Comparison of ENCODE assay signal across 15 cellular contexts in the genomic region with DNA sequence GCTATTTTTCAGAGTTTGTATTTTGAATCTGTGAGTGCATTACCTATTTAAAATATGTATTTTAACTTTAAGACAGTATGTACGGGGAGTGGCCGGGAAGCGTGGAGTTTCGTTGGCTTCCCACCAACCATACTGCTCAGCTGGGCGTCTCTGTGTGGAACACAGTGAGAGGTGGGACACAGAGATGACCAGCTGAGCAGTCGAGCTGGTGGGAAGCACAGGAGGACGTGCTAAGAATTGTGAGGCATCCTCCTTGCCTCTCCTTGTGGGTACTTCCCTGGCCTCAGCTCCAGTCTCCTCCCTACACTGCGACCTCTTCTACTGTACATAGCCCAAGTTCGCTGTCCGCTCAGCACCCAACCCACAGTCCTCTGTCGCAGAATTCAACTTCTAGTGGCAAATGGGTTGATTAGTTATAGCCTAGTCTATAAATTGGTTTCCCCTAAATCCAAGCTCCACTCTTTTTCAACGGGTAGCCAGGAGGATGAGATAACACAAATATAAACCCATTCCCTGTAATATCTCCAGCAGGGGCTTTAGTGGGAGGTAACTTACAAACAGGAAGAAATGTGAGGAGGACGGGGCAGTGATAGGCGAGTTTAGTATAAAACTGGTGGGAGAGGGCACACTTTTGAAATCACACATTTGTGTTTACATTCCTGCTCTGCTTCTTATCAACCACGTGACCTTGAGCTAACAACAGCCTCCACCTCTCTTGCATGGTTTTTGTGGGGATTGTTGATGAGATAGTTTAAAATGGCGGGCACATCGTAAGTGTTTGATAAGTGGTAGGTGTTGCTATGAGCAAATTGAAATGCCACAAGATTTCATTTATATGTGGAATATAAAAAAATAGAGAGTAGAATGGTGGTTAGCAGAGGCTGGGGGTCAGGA.
DNase-seq lines count a peak whose midpoint lies in the region; ATAC-seq and TF ChIP-seq lines count a peak whose summit lies in the region.
"Had no signal": no experiment of that assay in that cellular context is flagged by ENCODE, and none has a peak within 500 bp of the region (broad histone marks: within the 10 kb centered on the region; RNA-seq: fewer than 3 reads in every experiment).

No MANE protein-coding gene starts in this region.

- H3K4me1 Mint-ChIP-seq in endodermal cell: peaks cover 11% of the 10 kb centered on the region

- DNase-seq in cardiac muscle cell (ENCODE audit: low read depth in 1 of 2, low spot score in 1 of 2): peak; percentile 15 to 19
- DNase-seq in left ventricle myocardium superior: no peak
- DNase-seq in endodermal cell: peak; percentile 46
- DNase-seq in Peyer's patch: no peak
- DNase-seq in COLO829 (ENCODE audit: low spot score): no peak
- DNase-seq: CD8-positive, alpha-beta memory T cell; DND-41; MG63; NCI-H1092 treated with DMSO at 0.1 percent for 48 hours; NCI-H524; SHP77 treated with DMSO at 0.1 percent for 48 hours had no signal

- no peaks in the 10 kb centered on the region for H3K27me3 Mint-ChIP-seq in endodermal cell (ENCODE audit: insufficient read depth)
- H3K27me3 Mint-ChIP-seq: CD8-positive, alpha-beta memory T cell had no signal

- H3K36me3 ChIP-seq in cardiac muscle cell (no peaks in the 10 kb centered on the region), endodermal cell (ENCODE audit: control insufficient read depth, insufficient read depth, low read length) (no peaks in the 10 kb centered on the region), liver (ENCODE audit: control insufficient read depth in 4 of 4, insufficient read depth in 3 of 4, low read depth in 1 of 4, low read length in 3 of 4) (no peaks in the 10 kb centered on the region), Peyer's patch (no peaks in the 10 kb centered on the region)
- H3K36me3 ChIP-seq: MG63 had no signal

- no peak for TF ChIP-seq RAD21 in liver (IDR thresholded peaks at IDR 0.05)

- H3K9me3 ChIP-seq in cardiac muscle cell (ENCODE audit: low read depth) (no peaks in the 10 kb centered on the region), endodermal cell (ENCODE audit: control insufficient read depth, low read length) (no peaks in the 10 kb centered on the region), liver (ENCODE audit: control insufficient read depth in 4 of 4, low read length in 3 of 4) (no peaks in the 10 kb centered on the region), Peyer's patch (no peaks in the 10 kb centered on the region)
- H3K9me3 ChIP-seq: MG63 had no signal

- H3K9me3 Mint-ChIP-seq in endodermal cell: no peaks in the 10 kb centered on the region
- H3K9me3 Mint-ChIP-seq: CD8-positive, alpha-beta memory T cell had no signal

- TF ChIP-seq CTCF in cardiac muscle cell (IDR thresholded peaks at IDR 0.05; ENCODE audit: low read depth, low read length): no peak
- TF ChIP-seq CTCF in endodermal cell (conservative IDR thresholded peaks at IDR 0.05): no peak
- no peak for TF ChIP-seq CTCF in liver (IDR thresholded peaks at IDR 0.05; ENCODE audit: low read depth, low read length, missing input control)
- TF ChIP-seq CTCF in Peyer's patch (IDR thresholded peaks at IDR 0.05): no peak

- H3K27ac Mint-ChIP-seq in endodermal cell: no peak overlapping the region

- H3K36me3 Mint-ChIP-seq in endodermal cell (ENCODE audit: low read depth): no peaks in the 10 kb centered on the region

- H3K4me1 ChIP-seq in cardiac muscle cell (ENCODE audit: low read depth): no peaks in the 10 kb centered on the region
- no peaks in the 10 kb centered on the region for H3K4me1 ChIP-seq in endodermal cell (ENCODE audit: control insufficient read depth, insufficient read depth, low read length)
- H3K4me1 ChIP-seq in liver (ENCODE audit: control insufficient read depth in 4 of 4, insufficient read depth in 4 of 4, low read length in 3 of 4): peaks cover 1 to 18% (median 7%) of the 10 kb centered on the region in 4 donors
- H3K4me1 ChIP-seq in Peyer's patch: no peaks in the 10 kb centered on the region
- H3K4me1 ChIP-seq: BLaER1 treated with 17β-estradiol and CSF1 and Interleukin-3, amounts not matched to agents 10 nM and 100 nM had no signal

- no peak for ATAC-seq in left ventricle myocardium superior
- no peak for ATAC-seq in HG02870 (IDR thresholded peaks at IDR 0.05; ENCODE audit: unreplicated experiment)
- no peak for ATAC-seq in HG02938 (IDR thresholded peaks at IDR 0.05; ENCODE audit: unreplicated experiment)

- TF ChIP-seq POLR2A in Peyer's patch (IDR thresholded peaks at IDR 0.05): no peak

- WGBS in endodermal cell (ENCODE audit: insufficient coverage in 1 of 2, insufficient read length in 1 of 2), 2 experiments: 86 to 93% methylated on average over 5 to 15 of the region's 17 CpGs
- 70% methylated on average over 17 of the region's 17 CpGs for WGBS in liver

- no peak overlapping the region for H3K9ac ChIP-seq in endodermal cell (ENCODE audit: extremely low read depth, low read length, poor library complexity, severe bottlenecking)
- H3K9ac ChIP-seq in liver (ENCODE audit: low read depth in 1 of 2, low read length in 2 of 2): no peak overlapping the region
- H3K9ac ChIP-seq: BLaER1 treated with 17β-estradiol and CSF1 and Interleukin-3, amounts not matched to agents 10 nM and 100 nM had no signal

- H3K27me3 ChIP-seq in cardiac muscle cell: no peaks in the 10 kb centered on the region
- H3K27me3 ChIP-seq in endodermal cell (ENCODE audit: control insufficient read depth, insufficient read depth, low read length, poor library complexity, severe bottlenecking): no peaks in the 10 kb centered on the region
- no peaks in the 10 kb centered on the region for H3K27me3 ChIP-seq in liver (ENCODE audit: control insufficient read depth in 4 of 4, insufficient read depth in 4 of 4, low read length in 3 of 4)
- H3K27me3 ChIP-seq in Peyer's patch: no peaks in the 10 kb centered on the region
- H3K27me3 ChIP-seq: BLaER1 treated with 17β-estradiol and CSF1 and Interleukin-3, amounts not matched to agents 10 nM and 100 nM; MG63 had no signal

- intact Hi-C loops in left ventricle myocardium superior (cut with micrococcal nuclease): no loop called here

- H3K4me3 ChIP-seq in cardiac muscle cell (no peak overlapping the region), endodermal cell (ENCODE audit: low read length) (no peak overlapping the region), liver (ENCODE audit: low read depth in 1 of 3, low read length in 3 of 3) (no peak overlapping the region), Peyer's patch (no peak overlapping the region)
- H3K4me3 ChIP-seq: BLaER1 treated with 17β-estradiol and CSF1 and Interleukin-3, amounts not matched to agents 10 nM and 100 nM; MG63 had no signal

- H3K4me3 Mint-ChIP-seq in endodermal cell: no peak overlapping the region
- H3K4me3 Mint-ChIP-seq: CD8-positive, alpha-beta memory T cell had no signal

- H3K27ac ChIP-seq in cardiac muscle cell: no peak overlapping the region
- H3K27ac ChIP-seq in endodermal cell (ENCODE audit: low read depth, low read length): no peak overlapping the region
- no peak overlapping the region for H3K27ac ChIP-seq in liver (ENCODE audit: low read depth in 1 of 2, low read length in 2 of 2)
- no peak overlapping the region for H3K27ac ChIP-seq in Peyer's patch
- H3K27ac ChIP-seq: BLaER1 treated with 17β-estradiol and CSF1 and Interleukin-3, amounts not matched to agents 10 nM and 100 nM had no signal

TF ChIP-seq in liver, 16 proteins besides CTCF, POLR2A, EP300 and RAD21 (continues in another document):
- TF ChIP-seq, protein P1, sequence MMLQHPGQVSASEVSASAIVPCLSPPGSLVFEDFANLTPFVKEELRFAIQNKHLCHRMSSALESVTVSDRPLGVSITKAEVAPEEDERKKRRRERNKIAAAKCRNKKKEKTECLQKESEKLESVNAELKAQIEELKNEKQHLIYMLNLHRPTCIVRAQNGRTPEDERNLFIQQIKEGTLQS (IDR thresholded peaks at IDR 0.05): no peak
- no peak for TF ChIP-seq HNF4A (conservative IDR thresholded peaks at IDR 0.05)
- peak; percentile 28 for TF ChIP-seq FOXA1 (IDR thresholded peaks at IDR 0.05)
- no peak for TF ChIP-seq GABPA (IDR thresholded peaks at IDR 0.05 in 1 of 2, conservative IDR thresholded peaks at IDR 0.05 in 1 of 2)
- no peak for TF ChIP-seq RXRA (IDR thresholded peaks at IDR 0.05)
- no peak for TF ChIP-seq FOXA2 (IDR thresholded peaks at IDR 0.05)
- TF ChIP-seq EGR1 (IDR thresholded peaks at IDR 0.05; ENCODE audit: low read depth in 2 of 2): no peak
- TF ChIP-seq HNF4G (IDR thresholded peaks at IDR 0.05): no peak
- TF ChIP-seq SP1 (IDR thresholded peaks at IDR 0.05): no peak
- no peak for TF ChIP-seq TAF1 (conservative IDR thresholded peaks at IDR 0.05)
- TF ChIP-seq, protein P2, sequence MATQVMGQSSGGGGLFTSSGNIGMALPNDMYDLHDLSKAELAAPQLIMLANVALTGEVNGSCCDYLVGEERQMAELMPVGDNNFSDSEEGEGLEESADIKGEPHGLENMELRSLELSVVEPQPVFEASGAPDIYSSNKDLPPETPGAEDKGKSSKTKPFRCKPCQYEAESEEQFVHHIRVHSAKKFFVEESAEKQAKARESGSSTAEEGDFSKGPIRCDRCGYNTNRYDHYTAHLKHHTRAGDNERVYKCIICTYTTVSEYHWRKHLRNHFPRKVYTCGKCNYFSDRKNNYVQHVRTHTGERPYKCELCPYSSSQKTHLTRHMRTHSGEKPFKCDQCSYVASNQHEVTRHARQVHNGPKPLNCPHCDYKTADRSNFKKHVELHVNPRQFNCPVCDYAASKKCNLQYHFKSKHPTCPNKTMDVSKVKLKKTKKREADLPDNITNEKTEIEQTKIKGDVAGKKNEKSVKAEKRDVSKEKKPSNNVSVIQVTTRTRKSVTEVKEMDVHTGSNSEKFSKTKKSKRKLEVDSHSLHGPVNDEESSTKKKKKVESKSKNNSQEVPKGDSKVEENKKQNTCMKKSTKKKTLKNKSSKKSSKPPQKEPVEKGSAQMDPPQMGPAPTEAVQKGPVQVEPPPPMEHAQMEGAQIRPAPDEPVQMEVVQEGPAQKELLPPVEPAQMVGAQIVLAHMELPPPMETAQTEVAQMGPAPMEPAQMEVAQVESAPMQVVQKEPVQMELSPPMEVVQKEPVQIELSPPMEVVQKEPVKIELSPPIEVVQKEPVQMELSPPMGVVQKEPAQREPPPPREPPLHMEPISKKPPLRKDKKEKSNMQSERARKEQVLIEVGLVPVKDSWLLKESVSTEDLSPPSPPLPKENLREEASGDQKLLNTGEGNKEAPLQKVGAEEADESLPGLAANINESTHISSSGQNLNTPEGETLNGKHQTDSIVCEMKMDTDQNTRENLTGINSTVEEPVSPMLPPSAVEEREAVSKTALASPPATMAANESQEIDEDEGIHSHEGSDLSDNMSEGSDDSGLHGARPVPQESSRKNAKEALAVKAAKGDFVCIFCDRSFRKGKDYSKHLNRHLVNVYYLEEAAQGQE (IDR thresholded peaks at IDR 0.05): peak; percentile 66
- no peak for TF ChIP-seq JUND (IDR thresholded peaks at IDR 0.05)

Comparison
In these comparisons a context has a peak if more than half of its experiments do, and no peak if none do; other contexts are left out.
1. DNase-seq: peak in cardiac muscle cell (2 of 2) and endodermal cell (single experiment); none in left ventricle myocardium superior (single experiment), Peyer's patch (0 of 3) and COLO829 (single experiment).